Comparison of ENCODE assay signal across 16 cellular contexts in genomic region chr22:30296851-30297250, GRCh38. TPM values are rescaled to one million over a fixed set of nuclear protein-coding genes. Genes with fewer than 3 reads are reported as not detected.
DNase-seq lines count a peak whose midpoint lies in the region; ATAC-seq and TF ChIP-seq lines count a peak whose summit lies in the region.
"Had no signal": no experiment of that assay in that cellular context is flagged by ENCODE, and none has a peak within 500 bp of the region (broad histone marks: within the 10 kb centered on the region; RNA-seq: fewer than 3 reads in every experiment).

No MANE protein-coding gene starts in this region.

- no peaks in the 10 kb centered on the region for H3K27me3 Mint-ChIP-seq in activated T-cell treated with anti-CD3 and anti-CD28 coated beads, Interleukin-2, amount 50 U/mL, for 72 hours (ENCODE audit: low read depth)
- no peaks in the 10 kb centered on the region for H3K27me3 Mint-ChIP-seq in activated naive CD8-positive, alpha-beta T cell treated with anti-CD3 and anti-CD28 coated beads, Interleukin-2, amount 50 U/mL, for 24 hours
- no peaks in the 10 kb centered on the region for H3K27me3 Mint-ChIP-seq in stimulated activated naive CD8-positive, alpha-beta T cell treated with anti-CD3 and anti-CD28 coated beads, Interleukin-15, amount 100 ng/mL, for 72 hours
- H3K27me3 Mint-ChIP-seq in chondrocyte (ENCODE audit: low read depth): no peaks in the 10 kb centered on the region

- ATAC-seq in activated T-cell treated with anti-CD3 and anti-CD28 coated beads, Interleukin-2, amount 50 U/mL, for 72 hours (replicated peaks in 1 of 2): no peak
- ATAC-seq in activated naive CD8-positive, alpha-beta T cell treated with anti-CD3 and anti-CD28 coated beads, Interleukin-2, amount 50 U/mL, for 24 hours: no peak
- ATAC-seq in stimulated activated naive CD8-positive, alpha-beta T cell treated with anti-CD3 and anti-CD28 coated beads, Interleukin-15, amount 100 ng/mL, for 72 hours: peak; percentile 38
- no peak for ATAC-seq in HG03025 (IDR thresholded peaks at IDR 0.05; ENCODE audit: low FRiP score, unreplicated experiment)

- TF ChIP-seq CTCF in HEK293 (tag by site-specific recombination; IDR thresholded peaks at IDR 0.05) (no peak), chondrocyte (IDR thresholded peaks at IDR 0.05) (no peak)

- peaks cover 3 to 86% of the 10 kb centered on the region in 2 experiments; a peak in 2 of 3 replicates for H3K36me3 ChIP-seq in HEK293 (ENCODE audit: control insufficient read depth in 2 of 2, insufficient read depth in 1 of 2, low read length in 2 of 2)

- H3K4me1 ChIP-seq in HEK293 (ENCODE audit: control insufficient read depth, insufficient read depth, low read length): no peaks in the 10 kb centered on the region

- no peak overlapping the region for H3K27ac ChIP-seq in HEK293 (ENCODE audit: extremely low read depth, low read depth, low read length)
- H3K27ac ChIP-seq: SK-N-MC had no signal

- CTCF ChIA-PET in HEK293 (lab: Yijun Ruan, JAX): interaction anchor here (0.6 to 2.2 kb wide), 4 partner anchors 9 to 31 kb away, joined by 3 to 8 read pairs (median 3); no protein-coding TSS in a partner anchor

- no peak for DNase-seq in activated T-cell treated with anti-CD3 and anti-CD28 coated beads, Interleukin-2, amount 50 U/mL, for 72 hours
- no peak for DNase-seq in activated T-cell treated with anti-CD3 and anti-CD28 coated beads, Interleukin-2, amount 50 U/mL, for 1 hour
- DNase-seq in activated naive CD8-positive, alpha-beta T cell treated with anti-CD3 and anti-CD28 coated beads, Interleukin-2, amount 50 U/mL, for 24 hours: no peak
- no peak for DNase-seq in stimulated activated naive CD8-positive, alpha-beta T cell treated with anti-CD3 and anti-CD28 coated beads, Interleukin-15, amount 100 ng/mL, for 72 hours
- DNase-seq in NCI-H2171 treated with DMSO at 0.1 percent for 48 hours (lab: John Stamatoyannopoulos, UW): no peak
- no peak for DNase-seq in chondrocyte (ENCODE audit: low spot score)
- DNase-seq: H9; NCI-H187; NCI-H510A; nucleus accumbens; stimulated activated CD4-positive, alpha-beta T cell treated with anti-CD3 and anti-CD28 coated beads, Interleukin-4, amount 100 ng/mL, for 24 hours had no signal

- H3K9me3 Mint-ChIP-seq in activated T-cell treated with anti-CD3 and anti-CD28 coated beads, Interleukin-2, amount 50 U/mL, for 72 hours: no peaks in the 10 kb centered on the region
- H3K9me3 Mint-ChIP-seq in activated naive CD8-positive, alpha-beta T cell treated with anti-CD3 and anti-CD28 coated beads, Interleukin-2, amount 50 U/mL, for 24 hours: no peaks in the 10 kb centered on the region
- no peaks in the 10 kb centered on the region for H3K9me3 Mint-ChIP-seq in stimulated activated naive CD8-positive, alpha-beta T cell treated with anti-CD3 and anti-CD28 coated beads, Interleukin-15, amount 100 ng/mL, for 72 hours
- no peaks in the 10 kb centered on the region for H3K9me3 Mint-ChIP-seq in chondrocyte (ENCODE audit: low read depth)

- H3K9me3 ChIP-seq in HEK293 (ENCODE audit: control insufficient read depth, insufficient read depth, low read depth, low read length): no peaks in the 10 kb centered on the region

- POLR2A ChIA-PET in HEK293 (lab: Yijun Ruan, JAX): no interaction called here

- H3K4me3 Mint-ChIP-seq in activated T-cell treated with anti-CD3 and anti-CD28 coated beads, Interleukin-2, amount 50 U/mL, for 72 hours: no peak overlapping the region
- H3K4me3 Mint-ChIP-seq in activated naive CD8-positive, alpha-beta T cell treated with anti-CD3 and anti-CD28 coated beads, Interleukin-2, amount 50 U/mL, for 24 hours: no peak overlapping the region
- peak overlapping the region in 1 of 2 donors; percentile 43 for H3K4me3 Mint-ChIP-seq in stimulated activated naive CD8-positive, alpha-beta T cell treated with anti-CD3 and anti-CD28 coated beads, Interleukin-15, amount 100 ng/mL, for 72 hours
- H3K4me3 Mint-ChIP-seq in chondrocyte (ENCODE audit: unreplicated experiment): no peak overlapping the region
- H3K4me3 Mint-ChIP-seq: H9 had no signal

- H3K36me3 Mint-ChIP-seq in activated T-cell treated with anti-CD3 and anti-CD28 coated beads, Interleukin-2, amount 50 U/mL, for 72 hours (ENCODE audit: insufficient read depth in 2 of 2): peaks cover 0 to 18% of the 10 kb centered on the region in 2 donors
- H3K36me3 Mint-ChIP-seq in activated naive CD8-positive, alpha-beta T cell treated with anti-CD3 and anti-CD28 coated beads, Interleukin-2, amount 50 U/mL, for 24 hours (ENCODE audit: low read depth): peaks cover 15% of the 10 kb centered on the region
- H3K36me3 Mint-ChIP-seq in chondrocyte (ENCODE audit: low read depth): peaks cover 23% of the 10 kb centered on the region

- peak overlapping the region; percentile 48 for H3K27ac Mint-ChIP-seq in activated T-cell treated with anti-CD3 and anti-CD28 coated beads, Interleukin-2, amount 50 U/mL, for 72 hours
- H3K27ac Mint-ChIP-seq in activated naive CD8-positive, alpha-beta T cell treated with anti-CD3 and anti-CD28 coated beads, Interleukin-2, amount 50 U/mL, for 24 hours: peak overlapping the region; percentile 39
- peak overlapping the region; percentile 84 to 85 for H3K27ac Mint-ChIP-seq in stimulated activated naive CD8-positive, alpha-beta T cell treated with anti-CD3 and anti-CD28 coated beads, Interleukin-15, amount 100 ng/mL, for 72 hours
- H3K27ac Mint-ChIP-seq in chondrocyte (ENCODE audit: unreplicated experiment): no peak overlapping the region

- H3K4me3 ChIP-seq in HEK293 (ENCODE audit: low read depth, low read length): no peak overlapping the region
- H3K4me3 ChIP-seq: SK-N-MC had no signal

- peaks cover 49% of the 10 kb centered on the region for H3K4me1 Mint-ChIP-seq in activated T-cell treated with anti-CD3 and anti-CD28 coated beads, Interleukin-2, amount 50 U/mL, for 72 hours (ENCODE audit: low read depth)
- H3K4me1 Mint-ChIP-seq in activated naive CD8-positive, alpha-beta T cell treated with anti-CD3 and anti-CD28 coated beads, Interleukin-2, amount 50 U/mL, for 24 hours: peaks cover 56% of the 10 kb centered on the region
- H3K4me1 Mint-ChIP-seq in stimulated activated naive CD8-positive, alpha-beta T cell treated with anti-CD3 and anti-CD28 coated beads, Interleukin-15, amount 100 ng/mL, for 72 hours: peaks cover 83% of the 10 kb centered on the region
- peaks cover 9% of the 10 kb centered on the region for H3K4me1 Mint-ChIP-seq in chondrocyte (ENCODE audit: low read depth)

TF ChIP-seq in HEK293, 187 proteins besides CTCF, POLR2A, EP300 and RAD21:
- TF ChIP-seq KLF17 (tag by site-specific recombination; IDR thresholded peaks at IDR 0.05) (0 out of 2 replicates have a peak, but pooled peaks have one; percentile 50), ZIC2 (tag by site-specific recombination; IDR thresholded peaks at IDR 0.05) (peak; percentile 81), ZNF529 (tag by site-specific recombination; IDR thresholded peaks at IDR 0.05; ENCODE audit: insufficient replicate concordance) (no peak)
TF ChIP-seq in HEK293: peak in this region for 2.

RNA-seq across cellular contexts. Expression of gene CASTOR1, which starts 7.5 kb away (rescaled TPM):
- total RNA-seq in activated T-cell treated with anti-CD3 and anti-CD28 coated beads, Interleukin-2, amount 50 U/mL, for 72 hours: 1 to 10 TPM; 6.2 to 7.4 TPM
- 12.1 to 18.9 TPM (median 17.0 TPM) in 3 replicates for total RNA-seq in chondrocyte

RNA-seq across cellular contexts. Expression of gene TBC1D10A, which starts 29.9 kb away (rescaled TPM):
- 10 to 100 TPM; 25.6 to 30.0 TPM for total RNA-seq in activated T-cell treated with anti-CD3 and anti-CD28 coated beads, Interleukin-2, amount 50 U/mL, for 72 hours
- total RNA-seq in chondrocyte: 24.3 to 28.0 TPM (median 26.9 TPM) in 3 replicates

RNA-seq across cellular contexts. Expression of gene OSM, which starts 30.2 kb away (rescaled TPM):
- 10 to 100 TPM; 20.9 to 21.9 TPM for total RNA-seq in activated T-cell treated with anti-CD3 and anti-CD28 coated beads, Interleukin-2, amount 50 U/mL, for 72 hours
- total RNA-seq in chondrocyte: not detected in 3 replicates
- total RNA-seq: endothelial cell of umbilical vein, glomerular endothelial cell, H9 had no signal

RNA-seq across cellular contexts. Expression of gene LIF, which starts 50.3 kb away (rescaled TPM):
- total RNA-seq in activated T-cell treated with anti-CD3 and anti-CD28 coated beads, Interleukin-2, amount 50 U/mL, for 72 hours: 10 to 100 TPM; 67.9 to 71.3 TPM
- 18.9 to 21.5 TPM (median 21.3 TPM) in 3 replicates for total RNA-seq in chondrocyte

RNA-seq across cellular contexts. Expression of gene SF3A1, which starts 59.8 kb away (rescaled TPM):
- total RNA-seq in activated T-cell treated with anti-CD3 and anti-CD28 coated beads, Interleukin-2, amount 50 U/mL, for 72 hours: 100 to 1,000 TPM; 298 to 325 TPM
- 110 to 127 TPM (median 115 TPM) in 3 replicates for total RNA-seq in chondrocyte

Comparison
In these comparisons a context has a peak if more than half of its experiments do, and no peak if none do; other contexts are left out.
1. RNA of gene OSM, which starts 30.2 kb away (total RNA-seq): 20.9 to 21.9 TPM in activated T-cell treated with anti-CD3 and anti-CD28 coated beads, Interleukin-2, amount 50 U/mL, for 72 hours; not detected in chondrocyte; every median in the first group is over 10 times any median in the second.